Comparison of ENCODE assay signal across 9 cellular contexts in genomic region chr3:120567370-120568197, GRCh38. TPM values are rescaled to one million over a fixed set of nuclear protein-coding genes. Genes with fewer than 3 reads are reported as not detected.
DNase-seq lines count a peak whose midpoint lies in the region; ATAC-seq, FAIRE-seq and TF ChIP-seq lines count a peak whose summit lies in the region.
"Had no signal": no experiment of that assay in that cellular context is flagged by ENCODE, and none has a peak within 500 bp of the region (broad histone marks: within the 10 kb centered on the region; RNA-seq: fewer than 3 reads in every experiment).

No MANE protein-coding gene starts in this region.

- H3K36me3 ChIP-seq in CD8-positive, alpha-beta memory T cell (ENCODE audit: insufficient read depth, low read length) = no peaks in the 10 kb centered on the region
- H3K36me3 ChIP-seq in kidney (ENCODE audit: control insufficient read depth in 1 of 2, insufficient read depth in 2 of 2, low read length in 2 of 2) = no peaks in the 10 kb centered on the region

- peak overlapping the region in 4 of 8 donors; percentile 13 to 40 (median 32) for H3K27ac Mint-ChIP-seq in CD8-positive, alpha-beta memory T cell

- H3K9me3 ChIP-seq in CD8-positive, alpha-beta memory T cell (ENCODE audit: low read length) = no peaks in the 10 kb centered on the region
- no peaks in the 10 kb centered on the region for H3K9me3 ChIP-seq in kidney (ENCODE audit: control insufficient read depth in 1 of 2, low read length in 2 of 2)

- no peak overlapping the region for H3K4me3 ChIP-seq in CD8-positive, alpha-beta memory T cell (ENCODE audit: low read length)
- peak overlapping the region in 1 of 2 donors; percentile 23 for H3K4me3 ChIP-seq in kidney (ENCODE audit: low read length in 2 of 2)

- CTCF ChIA-PET in CD8-positive, alpha-beta memory T cell (lab: Charles Lee) = interaction anchor here (0.7 to 14.4 kb wide), 7 partner anchors 9 to 247 kb away, joined by 3 to 186 read pairs (median 3); partner anchors contain the start of gene NDUFB4

- no peak for FAIRE-seq in kidney (lab: Jason Lieb, UNC)

- no peak for DNase-seq in CD8-positive, alpha-beta memory T cell
- DNase-seq in H4 (ENCODE audit: low spot score) (peak; percentile 53), NCI-H526 (lab: John Stamatoyannopoulos, UW) (peak; percentile 78 to 90), astrocyte of the hippocampus (ENCODE audit: low read depth, low spot score) (peak; percentile 70), kidney (no peak), substantia nigra (lab: John Stamatoyannopoulos, UW) (peak in 14 of 49 donors; percentile 6 to 47 (median 18)), DMS79 (lab: John Stamatoyannopoulos, UW) (no peak)

- peak overlapping the region in 5 of 7 donors; percentile 29 to 69 (median 44) for H3K4me3 Mint-ChIP-seq in CD8-positive, alpha-beta memory T cell

- H3K27ac ChIP-seq in CD8-positive, alpha-beta memory T cell (ENCODE audit: low read depth, low read length) = no peak overlapping the region
- H3K27ac ChIP-seq in kidney (ENCODE audit: low read depth in 2 of 2, low read length in 2 of 2) (no peak overlapping the region), substantia nigra (ENCODE audit: low read depth, low read length, poor library complexity, severe bottlenecking) (peak overlapping the region; percentile 49)
- H3K27ac ChIP-seq: KMS-11 had no signal

- POLR2A ChIA-PET in CD8-positive, alpha-beta memory T cell (lab: Charles Lee) = no interaction called here

- no peaks in the 10 kb centered on the region for H3K4me1 ChIP-seq in CD8-positive, alpha-beta memory T cell (ENCODE audit: insufficient read depth, low read length)
- H3K4me1 ChIP-seq in kidney (ENCODE audit: control insufficient read depth in 1 of 2, insufficient read depth in 1 of 2, low read depth in 1 of 2, low read length in 2 of 2) = peaks cover 2 to 4% of the 10 kb centered on the region in 2 donors

- H3K27me3 ChIP-seq in CD8-positive, alpha-beta memory T cell (ENCODE audit: insufficient read depth, low read length, poor library complexity, severe bottlenecking) = no peaks in the 10 kb centered on the region

- peak; percentile 35 for TF ChIP-seq CTCF in kidney (IDR thresholded peaks at IDR 0.05; ENCODE audit: borderline replicate concordance, extremely low read depth, insufficient read depth)

- peaks cover 6 to 36% of the 10 kb centered on the region in 2 donors for H3K27me3 Mint-ChIP-seq in CD8-positive, alpha-beta memory T cell

- ATAC-seq in GM21717 (IDR thresholded peaks at IDR 0.05; ENCODE audit: unreplicated experiment) = no peak

- no peaks in the 10 kb centered on the region for H3K36me3 Mint-ChIP-seq in CD8-positive, alpha-beta memory T cell

- H3K4me1 Mint-ChIP-seq in CD8-positive, alpha-beta memory T cell = peaks cover 4 to 5% (median 4%) of the 10 kb centered on the region in 3 donors

- no peaks in the 10 kb centered on the region for H3K9me3 Mint-ChIP-seq in CD8-positive, alpha-beta memory T cell

- H3K9ac ChIP-seq in kidney (ENCODE audit: low read length in 2 of 2) = peak overlapping the region in 1 of 2 donors; percentile 29
- H3K9ac ChIP-seq: KMS-11 had no signal

- intact Hi-C loops in kidney (cut with DNase I) = no loop called here

RNA-seq across cellular contexts. Expression of gene NDUFB4, which starts 28.6 kb away (rescaled TPM):
- 100 to 1,000 TPM; 102 to 103 TPM for total RNA-seq in CD8-positive, alpha-beta memory T cell
- polyA plus RNA-seq in CD8-positive, alpha-beta memory T cell = 263 TPM
- total RNA-seq in H4 (2014; rRNA removed; shearing (Covaris generic)) = 417 and 463 TPM in 2 replicates
- 109 TPM for total RNA-seq in kidney
- polyA plus RNA-seq in kidney (ENCODE audit: insufficient read depth, low read depth, low replicate concordance) = 457 TPM

Comparison
In these comparisons a context has a peak if more than half of its experiments do, and no peak if none do; other contexts are left out.
1. DNase-seq: peak in H4 (single experiment), NCI-H526 (2 of 2) and astrocyte of the hippocampus (single experiment); none in CD8-positive, alpha-beta memory T cell (0 of 5), kidney (single experiment) and DMS79 (single experiment).